In the genomic region with DNA sequence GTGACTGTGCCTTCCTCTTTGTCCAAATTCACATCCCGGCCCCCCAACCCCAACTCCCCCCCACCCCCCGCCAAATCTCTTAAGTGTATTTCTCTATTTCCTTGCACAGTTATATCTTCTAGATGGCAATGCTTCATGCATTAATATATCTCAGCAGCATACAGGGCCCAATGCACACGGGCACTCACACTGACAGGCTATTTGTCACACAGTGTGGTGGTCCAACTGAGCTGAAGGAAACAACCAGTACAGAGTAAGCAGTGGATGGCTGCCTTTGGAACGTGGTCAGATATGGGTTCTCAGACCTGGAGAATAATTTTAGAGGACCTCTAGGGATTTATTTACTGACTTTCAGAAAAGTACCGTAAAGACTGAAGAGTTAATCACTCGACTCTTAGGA, we compare ENCODE assay signal across 8 cellular contexts. TPM values are rescaled to one million over a fixed set of nuclear protein-coding genes. Genes with fewer than 3 reads are reported as not detected.
DNase-seq lines count a peak whose midpoint lies in the region; ATAC-seq, FAIRE-seq and TF ChIP-seq lines count a peak whose summit lies in the region.

No MANE protein-coding gene starts in this region.

- no peaks in the 10 kb centered on the region for H3K27me3 ChIP-seq in keratinocyte (ENCODE audit: control insufficient read depth, extremely low read depth, insufficient read depth, low read length)
- no peaks in the 10 kb centered on the region for H3K27me3 ChIP-seq in tibial nerve

- intact Hi-C loops in activated CD4-positive, alpha-beta memory T cell treated with anti-CD3 and anti-CD28 coated beads for 36 hours (cut with micrococcal nuclease) = loop anchor here (5.0 to 10.0 kb wide), 2 partner anchors 507 to 1121 kb away; partner anchors contain the start of genes NOA1, POLR2B and SRD5A3

- peaks cover 21% of the 10 kb centered on the region for H3K36me3 Mint-ChIP-seq in activated CD4-positive, alpha-beta memory T cell treated with anti-CD3 and anti-CD28 coated beads, Interleukin-2, amount 10 ng/mL, durations not matched to agents 7 days and 5 days (ENCODE audit: low read depth)
- H3K36me3 Mint-ChIP-seq in activated CD4-positive, alpha-beta memory T cell treated with anti-CD3 and anti-CD28 coated beads for 36 hours = peaks cover 12% of the 10 kb centered on the region
- H3K36me3 Mint-ChIP-seq in activated naive CD8-positive, alpha-beta T cell treated with anti-CD3 and anti-CD28 coated beads, Interleukin-2, amount 10 ng/mL, durations not matched to agents 7 days and 5 days = peaks cover 18% of the 10 kb centered on the region

- H3K79me2 ChIP-seq in keratinocyte (ENCODE audit: control insufficient read depth, insufficient read depth, low read length) = peaks cover 36% of the 10 kb centered on the region

- no peaks in the 10 kb centered on the region for H3K9me3 ChIP-seq in keratinocyte (ENCODE audit: control insufficient read depth, low read depth, low read length)
- H3K9me3 ChIP-seq in tibial nerve = peaks cover 0 to 6% (median 0%) of the 10 kb centered on the region in 4 donors

- H3K4me3 Mint-ChIP-seq in activated CD4-positive, alpha-beta memory T cell treated with anti-CD3 and anti-CD28 coated beads, Interleukin-2, amount 10 ng/mL, durations not matched to agents 7 days and 5 days = no peak overlapping the region
- H3K4me3 Mint-ChIP-seq in activated CD4-positive, alpha-beta memory T cell treated with anti-CD3 and anti-CD28 coated beads for 36 hours = no peak overlapping the region
- no peak overlapping the region for H3K4me3 Mint-ChIP-seq in activated naive CD8-positive, alpha-beta T cell treated with anti-CD3 and anti-CD28 coated beads, Interleukin-2, amount 10 ng/mL, durations not matched to agents 7 days and 5 days

- H3K9me1 ChIP-seq in keratinocyte (ENCODE audit: control insufficient read depth, extremely low read depth, insufficient read depth, low read length) = no peaks in the 10 kb centered on the region

- CTCF ChIA-PET in activated CD4-positive, alpha-beta memory T cell treated with anti-CD3 and anti-CD28 coated beads, Interleukin-2, amount 10 ng/mL, durations not matched to agents 7 days and 5 days (lab: Charles Lee) = interaction anchor here (1.3 to 2.5 kb wide), 4 partner anchors 11 to 299 kb away, joined by 3 to 17 read pairs (median 6); partner anchors contain the start of gene CEP135
- CTCF ChIA-PET in activated CD4-positive, alpha-beta memory T cell treated with anti-CD3 and anti-CD28 coated beads for 36 hours (lab: Charles Lee) = interaction anchor here (1.5 to 2.5 kb wide), 2 partner anchors 12 to 95 kb away, joined by 4 to 7 read pairs; partner anchors contain the start of gene CEP135

- no peak for TF ChIP-seq CTCF in keratinocyte (optimal IDR thresholded peaks at IDR 0.05 in 1 of 3, IDR thresholded peaks at IDR 0.05 in 1 of 3, conservative IDR thresholded peaks at IDR 0.05 in 1 of 3; ENCODE audit: extremely low read depth in 1 of 3, insufficient read depth in 2 of 3, low read length in 3 of 3)
- TF ChIP-seq CTCF in tibial nerve (IDR thresholded peaks at IDR 0.05) = no peak

- peak overlapping the region; percentile 92 for H3K4me2 ChIP-seq in keratinocyte (ENCODE audit: control insufficient read depth, extremely low read depth, insufficient read depth, low read depth, low read length)

- peaks cover 30% of the 10 kb centered on the region for H3K4me1 Mint-ChIP-seq in activated CD4-positive, alpha-beta memory T cell treated with anti-CD3 and anti-CD28 coated beads, Interleukin-2, amount 10 ng/mL, durations not matched to agents 7 days and 5 days
- peaks cover 33% of the 10 kb centered on the region for H3K4me1 Mint-ChIP-seq in activated CD4-positive, alpha-beta memory T cell treated with anti-CD3 and anti-CD28 coated beads for 36 hours (ENCODE audit: low read depth)
- peaks cover 17% of the 10 kb centered on the region for H3K4me1 Mint-ChIP-seq in activated naive CD8-positive, alpha-beta T cell treated with anti-CD3 and anti-CD28 coated beads, Interleukin-2, amount 10 ng/mL, durations not matched to agents 7 days and 5 days

- DNase-seq in activated CD4-positive, alpha-beta memory T cell treated with anti-CD3 and anti-CD28 coated beads, Interleukin-2, amount 10 ng/mL, durations not matched to agents 7 days and 5 days = no peak
- no peak for DNase-seq in activated CD4-positive, alpha-beta memory T cell treated with anti-CD3 and anti-CD28 coated beads for 36 hours
- no peak for DNase-seq in activated naive CD8-positive, alpha-beta T cell treated with anti-CD3 and anti-CD28 coated beads, Interleukin-2, amount 10 ng/mL, durations not matched to agents 7 days and 5 days
- DNase-seq in keratinocyte (ENCODE audit: low read depth, low spot score) (no peak), tibial nerve (ENCODE audit: low spot score in 2 of 2) (no peak), medulla oblongata (ENCODE audit: extremely low spot score) (no peak), NCI-H2196 (lab: John Stamatoyannopoulos, UW; ENCODE audit: unreplicated experiment) (no peak)

- peak; percentile 17 for ATAC-seq in activated naive CD8-positive, alpha-beta T cell treated with anti-CD3 and anti-CD28 coated beads, Interleukin-2, amount 10 ng/mL, durations not matched to agents 7 days and 5 days (ENCODE audit: low read depth)
- ATAC-seq in GM19467 (IDR thresholded peaks at IDR 0.05; ENCODE audit: unreplicated experiment) = no peak

- H2AFZ ChIP-seq in keratinocyte (ENCODE audit: control insufficient read depth, low read length) = peak overlapping the region; percentile 83

- H3K27ac ChIP-seq in keratinocyte (ENCODE audit: control insufficient read depth, insufficient read depth, low read length) (peak overlapping the region; percentile 83), tibial nerve (peak overlapping the region in 3 of 4 donors; percentile 74 to 93 (median 84))

- POLR2A ChIA-PET in activated CD4-positive, alpha-beta memory T cell treated with anti-CD3 and anti-CD28 coated beads, Interleukin-2, amount 10 ng/mL, durations not matched to agents 7 days and 5 days (lab: Charles Lee) = interaction anchor here (0.8 to 2.0 kb wide), 9 partner anchors 9 to 1125 kb away, joined by 3 to 7 read pairs (median 3); partner anchors contain the start of gene POLR2B
- POLR2A ChIA-PET in activated CD4-positive, alpha-beta memory T cell treated with anti-CD3 and anti-CD28 coated beads for 36 hours (lab: Charles Lee) = interaction anchor here (0.5 kb wide), 1 partner anchor 459 kb away, joined by 3 read pairs; no protein-coding TSS in a partner anchor
- POLR2A ChIA-PET in activated naive CD8-positive, alpha-beta T cell treated with anti-CD3 and anti-CD28 coated beads, Interleukin-2, amount 10 ng/mL, durations not matched to agents 7 days and 5 days (lab: Charles Lee) = interaction anchor here (1.1 kb wide), 1 partner anchor 1053 kb away, joined by 4 read pairs; the partner anchor contains the start of gene REST

- TF ChIP-seq POLR2A in tibial nerve (IDR thresholded peaks at IDR 0.05) = no peak

- no peak for TF ChIP-seq EP300 in tibial nerve (IDR thresholded peaks at IDR 0.05)

- H3K4me3 ChIP-seq in keratinocyte (ENCODE audit: control insufficient read depth in 2 of 3, extremely low read depth in 1 of 3, insufficient read depth in 2 of 3, low read depth in 1 of 3, low read length in 3 of 3) = peak overlapping the region; percentile 65 to 84 (median 77)
- H3K4me3 ChIP-seq in tibial nerve = peak overlapping the region; percentile 59 to 98 (median 88)

- H3K36me3 ChIP-seq in keratinocyte (ENCODE audit: control insufficient read depth in 2 of 2, extremely low read depth in 1 of 2, insufficient read depth in 2 of 2, low read length in 2 of 2) (no peaks in the 10 kb centered on the region), tibial nerve (peaks cover 0 to 15% (median 0%) of the 10 kb centered on the region in 3 donors)

- peak overlapping the region; percentile 73 for H3K27ac Mint-ChIP-seq in activated CD4-positive, alpha-beta memory T cell treated with anti-CD3 and anti-CD28 coated beads, Interleukin-2, amount 10 ng/mL, durations not matched to agents 7 days and 5 days
- H3K27ac Mint-ChIP-seq in activated CD4-positive, alpha-beta memory T cell treated with anti-CD3 and anti-CD28 coated beads for 36 hours = no peak overlapping the region
- peak overlapping the region; percentile 86 for H3K27ac Mint-ChIP-seq in activated naive CD8-positive, alpha-beta T cell treated with anti-CD3 and anti-CD28 coated beads, Interleukin-2, amount 10 ng/mL, durations not matched to agents 7 days and 5 days

- H4K20me1 ChIP-seq in keratinocyte (ENCODE audit: control insufficient read depth, extremely low read depth, insufficient read depth, low read length) = no peaks in the 10 kb centered on the region

- WGBS in tibial nerve, 2 donors = 17 to 19% methylated on average over 6 of the region's 6 CpGs

- H3K9me3 Mint-ChIP-seq in activated CD4-positive, alpha-beta memory T cell treated with anti-CD3 and anti-CD28 coated beads, Interleukin-2, amount 10 ng/mL, durations not matched to agents 7 days and 5 days = no peaks in the 10 kb centered on the region
- no peaks in the 10 kb centered on the region for H3K9me3 Mint-ChIP-seq in activated CD4-positive, alpha-beta memory T cell treated with anti-CD3 and anti-CD28 coated beads for 36 hours
- H3K9me3 Mint-ChIP-seq in activated naive CD8-positive, alpha-beta T cell treated with anti-CD3 and anti-CD28 coated beads, Interleukin-2, amount 10 ng/mL, durations not matched to agents 7 days and 5 days = no peaks in the 10 kb centered on the region

- no peak for FAIRE-seq in keratinocyte (lab: Jason Lieb, UNC)

- H3K27me3 Mint-ChIP-seq in activated CD4-positive, alpha-beta memory T cell treated with anti-CD3 and anti-CD28 coated beads, Interleukin-2, amount 10 ng/mL, durations not matched to agents 7 days and 5 days = no peaks in the 10 kb centered on the region
- no peaks in the 10 kb centered on the region for H3K27me3 Mint-ChIP-seq in activated CD4-positive, alpha-beta memory T cell treated with anti-CD3 and anti-CD28 coated beads for 36 hours
- no peaks in the 10 kb centered on the region for H3K27me3 Mint-ChIP-seq in activated naive CD8-positive, alpha-beta T cell treated with anti-CD3 and anti-CD28 coated beads, Interleukin-2, amount 10 ng/mL, durations not matched to agents 7 days and 5 days

- H3K4me1 ChIP-seq in keratinocyte (ENCODE audit: control insufficient read depth, extremely low read depth, insufficient read depth, low read length) (peaks cover 35% of the 10 kb centered on the region), tibial nerve (peaks cover 0 to 43% (median 13%) of the 10 kb centered on the region in 4 donors)

- dilution Hi-C loops in keratinocyte (cut with MboI; ENCODE audit: extremely low pct_ligation_motif_present, low sequenced_read_pairs) = no loop called here

- peak overlapping the region; percentile 84 for H3K9ac ChIP-seq in keratinocyte (ENCODE audit: control insufficient read depth, extremely low read depth, insufficient read depth, low read length)

RNA-seq across cellular contexts. Expression of gene EXOC1, which starts 0.7 kb away (rescaled TPM):
- 10 to 100 TPM; 34.5 to 37.2 TPM for total RNA-seq in activated CD4-positive, alpha-beta memory T cell treated with anti-CD3 and anti-CD28 coated beads, Interleukin-2, amount 10 ng/mL, durations not matched to agents 7 days and 5 days
- 10 to 100 TPM; 21.9 to 22.4 TPM for total RNA-seq in activated CD4-positive, alpha-beta memory T cell treated with anti-CD3 and anti-CD28 coated beads for 36 hours
- 10 to 100 TPM; 35.5 to 37.5 TPM for total RNA-seq in activated naive CD8-positive, alpha-beta T cell treated with anti-CD3 and anti-CD28 coated beads, Interleukin-2, amount 10 ng/mL, durations not matched to agents 7 days and 5 days
- 19.8 to 32.4 TPM (median 25.9 TPM) in 3 replicates for polyA plus RNA-seq in keratinocyte
- polyA plus RNA-seq in keratinocyte (2011; ENCODE audit: low read depth) = 65.0 TPM
- polyA plus RNA-seq in keratinocyte (2011; cell fraction: cytosol; rRNA removed) = 13.3 and 28.5 TPM in 2 replicates
- polyA plus RNA-seq in keratinocyte (2011; cell fraction: nucleus; rRNA removed) = 58.7 and 59.8 TPM in 2 replicates
- polyA plus RNA-seq in keratinocyte (2012; ENCODE audit: low replicate concordance) = 19.6 and 31.8 TPM in 2 replicates
- polyA minus RNA-seq in keratinocyte = 5.8 to 36.2 TPM (median 30.8 TPM) in 3 replicates
- polyA minus RNA-seq in keratinocyte (2011; cell fraction: cytosol; rRNA and poly(A)+ RNA removed) = 12.1 TPM
- polyA minus RNA-seq in keratinocyte (2011; cell fraction: nucleus; rRNA and poly(A)+ RNA removed) = 34.7 and 51.7 TPM in 2 replicates
- total RNA-seq in tibial nerve = 10 to 100 TPM; 32.9 to 49.4 (median 41.4) TPM

RNA-seq across cellular contexts. Expression of gene EXOC1L, which starts 34.5 kb away (rescaled TPM):
- total RNA-seq in activated CD4-positive, alpha-beta memory T cell treated with anti-CD3 and anti-CD28 coated beads, Interleukin-2, amount 10 ng/mL, durations not matched to agents 7 days and 5 days = not detected
- not detected for total RNA-seq in activated CD4-positive, alpha-beta memory T cell treated with anti-CD3 and anti-CD28 coated beads for 36 hours
- not detected for total RNA-seq in activated naive CD8-positive, alpha-beta T cell treated with anti-CD3 and anti-CD28 coated beads, Interleukin-2, amount 10 ng/mL, durations not matched to agents 7 days and 5 days
- polyA plus RNA-seq in keratinocyte = not detected in 3 replicates
- not detected for polyA plus RNA-seq in keratinocyte (2011; ENCODE audit: low read depth)
- polyA plus RNA-seq in keratinocyte (2011; cell fraction: cytosol; rRNA removed) = not detected in 2 replicates
- not detected in 2 replicates for polyA plus RNA-seq in keratinocyte (2011; cell fraction: nucleus; rRNA removed)
- not detected in 2 replicates for polyA plus RNA-seq in keratinocyte (2012; ENCODE audit: low replicate concordance)
- polyA minus RNA-seq in keratinocyte = not detected in 3 replicates
- not detected for polyA minus RNA-seq in keratinocyte (2011; cell fraction: cytosol; rRNA and poly(A)+ RNA removed)
- polyA minus RNA-seq in keratinocyte (2011; cell fraction: nucleus; rRNA and poly(A)+ RNA removed) = not detected in 2 replicates
- total RNA-seq in tibial nerve = not detected
